In genomic region chr13:42926555-42926954, GRCh38 we compare ENCODE assay signal across 28 cellular contexts.
A peak's percentile ranks its signal among the peaks of the same experiment; 100 is the strongest.
DNase-seq lines count a peak whose midpoint lies in the region; ATAC-seq and TF ChIP-seq lines count a peak whose summit lies in the region.
"Had no signal": no experiment of that assay in that cellular context is flagged by ENCODE, and none has a peak within 500 bp of the region (broad histone marks: within the 10 kb centered on the region; RNA-seq: fewer than 3 reads in every experiment).

No MANE protein-coding gene starts in this region.

- DNase-seq in T-helper 2 cell treated with Interferon-gamma antibody and Interleukin-4, amounts not matched to agents 5 μg/mL and 100 μg/mL, for 36 hours (ENCODE audit: low spot score) = no peak
- DNase-seq in T-helper 2 cell = no peak
- DNase-seq in cardiac fibroblast (ENCODE audit: low read depth in 2 of 2) = peak; percentile 9 to 52
- DNase-seq in fibroblast of the conjunctiva (ENCODE audit: low read depth) = peak; percentile 23
- DNase-seq in osteocyte (ENCODE audit: extremely low spot score, unreplicated experiment) = no peak
- no peak for DNase-seq in nucleus accumbens (lab: John Stamatoyannopoulos, UW)
- DNase-seq: activated CD4-positive, alpha-beta T cell treated with anti-CD3 and anti-CD28 coated beads for 48 hours; activated naive CD4-positive, alpha-beta T cell; activated naive CD8-positive, alpha-beta T cell treated with anti-CD3 and anti-CD28 coated beads, Interleukin-2, amount 50 U/mL, for 24 hours; activated T-cell treated with anti-CD3 and anti-CD28 coated beads, Interleukin-2, amount 50 U/mL, for 24 hours; C1 segment of cervical spinal cord; COR-L47; H7; Karpas-422; left ventricle myocardium superior; naive thymus-derived CD4-positive, alpha-beta T cell; NCI-H1436; NCI-H2081 treated with DMSO at 0.1 percent for 48 hours; NCI-H345; NCI-H69; occipital lobe; SHP77 treated with DMSO at 0.1 percent for 48 hours; stimulated activated CD4-positive, alpha-beta T cell treated with anti-CD3 and anti-CD28 coated beads, Interleukin-4, amount 100 ng/mL, for 24 hours; T-helper 9 cell; WERI-Rb-1 had no signal

- TF ChIP-seq CTCF in cardiac fibroblast (IDR thresholded peaks at IDR 0.05; ENCODE audit: low read depth, low read length) = no peak
- TF ChIP-seq CTCF in osteocyte (IDR thresholded peaks at IDR 0.05) = no peak

- H3K4me3 ChIP-seq in cardiac fibroblast (replicated peaks in 1 of 2; ENCODE audit: low read depth in 2 of 2, low read length in 2 of 2) = no peak overlapping the region
- H3K4me3 ChIP-seq: tibial nerve had no signal

- no peaks in the 10 kb centered on the region for H3K9me3 Mint-ChIP-seq in T-helper 2 cell treated with Interferon-gamma antibody and Interleukin-4, amounts not matched to agents 5 μg/mL and 100 μg/mL, for 36 hours
- H3K9me3 Mint-ChIP-seq in osteocyte (ENCODE audit: unreplicated experiment) = peaks cover 5% of the 10 kb centered on the region
- H3K9me3 Mint-ChIP-seq: activated naive CD8-positive, alpha-beta T cell treated with anti-CD3 and anti-CD28 coated beads, Interleukin-2, amount 50 U/mL, for 24 hours; activated T-cell treated with anti-CD3 and anti-CD28 coated beads, Interleukin-2, amount 50 U/mL, for 24 hours had no signal

- peaks cover 16% of the 10 kb centered on the region for H3K4me1 Mint-ChIP-seq in T-helper 2 cell treated with Interferon-gamma antibody and Interleukin-4, amounts not matched to agents 5 μg/mL and 100 μg/mL, for 36 hours (ENCODE audit: low read depth)
- H3K4me1 Mint-ChIP-seq in osteocyte (ENCODE audit: unreplicated experiment) = peaks cover 22% of the 10 kb centered on the region
- H3K4me1 Mint-ChIP-seq: activated naive CD8-positive, alpha-beta T cell treated with anti-CD3 and anti-CD28 coated beads, Interleukin-2, amount 50 U/mL, for 24 hours had no signal

- no peaks in the 10 kb centered on the region for H3K27me3 Mint-ChIP-seq in T-helper 2 cell treated with Interferon-gamma antibody and Interleukin-4, amounts not matched to agents 5 μg/mL and 100 μg/mL, for 36 hours (ENCODE audit: low read depth)
- no peaks in the 10 kb centered on the region for H3K27me3 Mint-ChIP-seq in osteocyte (ENCODE audit: unreplicated experiment)
- H3K27me3 Mint-ChIP-seq: activated naive CD8-positive, alpha-beta T cell treated with anti-CD3 and anti-CD28 coated beads, Interleukin-2, amount 50 U/mL, for 24 hours; activated T-cell treated with anti-CD3 and anti-CD28 coated beads, Interleukin-2, amount 50 U/mL, for 24 hours; naive thymus-derived CD4-positive, alpha-beta T cell had no signal

- peak overlapping the region; percentile 32 for H3K27ac Mint-ChIP-seq in T-helper 2 cell treated with Interferon-gamma antibody and Interleukin-4, amounts not matched to agents 5 μg/mL and 100 μg/mL, for 36 hours
- H3K27ac Mint-ChIP-seq in osteocyte (ENCODE audit: unreplicated experiment) = peak overlapping the region; percentile 87
- H3K27ac Mint-ChIP-seq: activated naive CD8-positive, alpha-beta T cell treated with anti-CD3 and anti-CD28 coated beads, Interleukin-2, amount 50 U/mL, for 24 hours; activated T-cell treated with anti-CD3 and anti-CD28 coated beads, Interleukin-2, amount 50 U/mL, for 24 hours had no signal

- no peak for ATAC-seq in HG03196 (IDR thresholded peaks at IDR 0.05; ENCODE audit: unreplicated experiment)
- ATAC-seq in GM19328 (IDR thresholded peaks at IDR 0.05; ENCODE audit: unreplicated experiment) = no peak
- ATAC-seq: activated naive CD8-positive, alpha-beta T cell treated with anti-CD3 and anti-CD28 coated beads, Interleukin-2, amount 50 U/mL, for 24 hours; left ventricle myocardium superior; naive thymus-derived CD4-positive, alpha-beta T cell had no signal

- H3K36me3 Mint-ChIP-seq in T-helper 2 cell treated with Interferon-gamma antibody and Interleukin-4, amounts not matched to agents 5 μg/mL and 100 μg/mL, for 36 hours (ENCODE audit: low read depth) = peaks cover 54% of the 10 kb centered on the region
- peaks cover 17% of the 10 kb centered on the region for H3K36me3 Mint-ChIP-seq in osteocyte (ENCODE audit: unreplicated experiment)

- H3K4me3 Mint-ChIP-seq in T-helper 2 cell treated with Interferon-gamma antibody and Interleukin-4, amounts not matched to agents 5 μg/mL and 100 μg/mL, for 36 hours = no peak overlapping the region
- H3K4me3 Mint-ChIP-seq in osteocyte (ENCODE audit: unreplicated experiment) = no peak overlapping the region
- H3K4me3 Mint-ChIP-seq: activated naive CD8-positive, alpha-beta T cell treated with anti-CD3 and anti-CD28 coated beads, Interleukin-2, amount 50 U/mL, for 24 hours; activated T-cell treated with anti-CD3 and anti-CD28 coated beads, Interleukin-2, amount 50 U/mL, for 24 hours; naive thymus-derived CD4-positive, alpha-beta T cell had no signal

Comparison
In these comparisons a context has a peak if more than half of its experiments do, and no peak if none do; other contexts are left out.
1. DNase-seq: peak in cardiac fibroblast (2 of 2) and fibroblast of the conjunctiva (single experiment); none in T-helper 2 cell treated with Interferon-gamma antibody and Interleukin-4, amounts not matched to agents 5 μg/mL and 100 μg/mL, for 36 hours (single experiment), T-helper 2 cell (0 of 5), osteocyte (single experiment) and nucleus accumbens (0 of 56).